Comparison of ENCODE assay signal across 2 cellular contexts in the genomic region with DNA sequence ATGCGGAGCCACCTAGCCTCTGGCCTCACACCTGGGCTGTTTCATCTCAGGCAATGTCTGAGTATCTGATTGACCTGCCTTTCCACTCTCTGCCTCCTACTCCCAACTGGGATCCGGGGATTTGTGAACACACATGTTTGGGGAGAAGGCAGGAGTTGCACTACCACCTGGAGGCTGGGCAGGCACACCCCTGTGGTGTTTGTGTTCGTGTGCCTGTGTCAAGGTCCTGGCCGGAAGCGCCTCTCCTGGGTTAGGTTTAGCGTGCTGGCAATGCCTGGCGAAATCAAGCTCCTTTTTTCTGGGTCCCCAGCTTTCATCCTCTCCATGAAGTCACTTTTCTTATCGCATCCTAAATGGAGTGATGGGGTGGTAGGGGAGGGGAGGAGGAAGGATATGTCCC.
TF ChIP-seq lines count a peak whose summit lies in the region.

No MANE protein-coding gene starts in this region.

TF ChIP-seq in HepG2, 621 proteins besides CTCF, POLR2A, EP300 and RAD21:
- TF ChIP-seq CEBPB (IDR thresholded peaks at IDR 0.05; ENCODE audit: borderline replicate concordance, low read depth, low read length) (no peak), NFYB (CRISPR knock-in tag; IDR thresholded peaks at IDR 0.05) (no peak), ZMYM2 (CRISPR knock-in tag; IDR thresholded peaks at IDR 0.05) (no peak), ZNF850 (CRISPR knock-in tag; conservative IDR thresholded peaks at IDR 0.05) (no peak)
TF ChIP-seq in HepG2: peak in this region for 0.

TF ChIP-seq in H1, 55 proteins besides CTCF, POLR2A, EP300 and RAD21:
- TF ChIP-seq, protein P1, sequence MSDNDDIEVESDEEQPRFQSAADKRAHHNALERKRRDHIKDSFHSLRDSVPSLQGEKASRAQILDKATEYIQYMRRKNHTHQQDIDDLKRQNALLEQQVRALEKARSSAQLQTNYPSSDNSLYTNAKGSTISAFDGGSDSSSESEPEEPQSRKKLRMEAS (IDR thresholded peaks at IDR 0.05): no peak
- TF ChIP-seq KDM5A (IDR thresholded peaks at IDR 0.05; ENCODE audit: low read length) (no peak), BRCA1 (IDR thresholded peaks at IDR 0.05; ENCODE audit: low read depth, low read length) (no peak), KDM1A (IDR thresholded peaks at IDR 0.05; ENCODE audit: borderline replicate concordance, low read length) (no peak), SUZ12 (IDR thresholded peaks at IDR 0.05; ENCODE audit: low read length) (no peak), TEAD4 (IDR thresholded peaks at IDR 0.05; ENCODE audit: low read depth, low read length) (no peak), CREB1 (IDR thresholded peaks at IDR 0.05) (no peak)
